19 cellular contexts compared by ENCODE assay signal in genomic region chr19:31270897-31271568, GRCh38.
DNase-seq lines count a peak whose midpoint lies in the region; TF ChIP-seq lines count a peak whose summit lies in the region.
"Had no signal": no experiment of that assay in that cellular context is flagged by ENCODE, and none has a peak within 500 bp of the region (broad histone marks: within the 10 kb centered on the region; RNA-seq: fewer than 3 reads in every experiment).

No MANE protein-coding gene starts in this region.

- H3K36me3 Mint-ChIP-seq in nephron (ENCODE audit: low read depth) (peaks cover 11% of the 10 kb centered on the region), MCF 10A (ENCODE audit: insufficient read depth, unreplicated experiment) (peaks cover 6% of the 10 kb centered on the region)
- H3K36me3 Mint-ChIP-seq: naive B cell had no signal

- BruUV-seq in MCF 10A (replicated peaks; lab: Mats Ljungman, UMichigan), result no TSS peak

- CTCF ChIA-PET in MCF 10A (lab: Yijun Ruan, JAX), result no interaction called here

- no peaks in the 10 kb centered on the region; the same call in 1 of the 2 replicates for H3K9me3 ChIP-seq in MG63
- H3K9me3 ChIP-seq: adrenal gland, left ventricle myocardium inferior, transverse colon had no signal

- POLR2A ChIA-PET in MCF 10A (lab: Yijun Ruan, JAX), result no interaction called here

- peak overlapping the region in 2 of 3 experiments; percentile 26 to 28 for H3K27ac Mint-ChIP-seq in nephron
- H3K27ac Mint-ChIP-seq in MCF 10A (ENCODE audit: low read depth, unreplicated experiment), result no peak overlapping the region
- H3K27ac Mint-ChIP-seq: naive B cell had no signal

- H3K4me1 Mint-ChIP-seq in nephron (peaks cover 36% of the 10 kb centered on the region), MCF 10A (ENCODE audit: insufficient read depth, unreplicated experiment) (no peaks in the 10 kb centered on the region)
- H3K4me1 Mint-ChIP-seq: naive B cell had no signal

- TF ChIP-seq CTCF in AG09309 (IDR thresholded peaks at IDR 0.05; ENCODE audit: control insufficient read depth, insufficient read depth, low read depth, low read length, missing control alignments), result no peak
- TF ChIP-seq CTCF in choroid plexus epithelial cell (conservative IDR thresholded peaks at IDR 0.05; ENCODE audit: low read depth, low read length), result no peak
- TF ChIP-seq CTCF in nephron (IDR thresholded peaks at IDR 0.05; ENCODE audit: unreplicated experiment in 3 of 3), result no peak
- TF ChIP-seq CTCF in MCF 10A (IDR thresholded peaks at IDR 0.05; ENCODE audit: unreplicated experiment), result no peak

- H3K4me3 ChIP-seq in AG09309 (ENCODE audit: control insufficient read depth, low read depth, low read length), result no peak overlapping the region
- H3K4me3 ChIP-seq in MG63, result no peak overlapping the region
- H3K4me3 ChIP-seq in choroid plexus epithelial cell (ENCODE audit: low read depth, low read length), result no peak overlapping the region
- H3K4me3 ChIP-seq: adrenal gland, left ventricle myocardium inferior, transverse colon had no signal

- intact Hi-C loops in MCF 10A (cut with micrococcal nuclease), result no loop called here

- H3K9me3 Mint-ChIP-seq in nephron (no peaks in the 10 kb centered on the region), MCF 10A (ENCODE audit: unreplicated experiment) (peaks cover 13% of the 10 kb centered on the region)

- no peaks in the 10 kb centered on the region for H3K27me3 ChIP-seq in MG63
- H3K27me3 ChIP-seq: adrenal gland had no signal

- H3K4me3 Mint-ChIP-seq in nephron (no peak overlapping the region), MCF 10A (ENCODE audit: unreplicated experiment) (no peak overlapping the region)
- H3K4me3 Mint-ChIP-seq: naive B cell had no signal

- peaks cover 11% of the 10 kb centered on the region; the same call in 1 of the 2 replicates for H3K36me3 ChIP-seq in MG63
- H3K36me3 ChIP-seq: adrenal gland, transverse colon had no signal

- DNase-seq in AG09309 (ENCODE audit: low read depth), result peak; percentile 20
- DNase-seq in MG63, result peak; percentile 91
- DNase-seq in choroid plexus epithelial cell (ENCODE audit: low read depth), result peak; percentile 50
- no peak for DNase-seq in GF-D8 (lab: John Stamatoyannopoulos, UW)
- no peak for DNase-seq in MCF 10A (ENCODE audit: unreplicated experiment)
- no peak for DNase-seq in DMS 273 (lab: John Stamatoyannopoulos, UW; ENCODE audit: unreplicated experiment)
- no peak for DNase-seq in stimulated activated CD4-positive, alpha-beta T cell treated with anti-CD3 and anti-CD28 coated beads, Interleukin-2, amount 100 ng/mL, for 24 hours
- DNase-seq: activated T-cell treated with anti-CD3 and anti-CD28 coated beads, Interleukin-2, amount 50 U/mL, for 48 hours; AML-193; cortex of kidney; left ventricle myocardium inferior; naive B cell; NCI-H1048; SHP77 treated with DMSO at 0.1 percent for 48 hours; stimulated activated CD4-positive, alpha-beta T cell treated with anti-CD3 and anti-CD28 coated beads, Interleukin-4, amount 100 ng/mL, for 4 hours; T1000; transverse colon had no signal

- peaks cover 9% of the 10 kb centered on the region for H3K27me3 Mint-ChIP-seq in nephron (ENCODE audit: low read depth)
- H3K27me3 Mint-ChIP-seq in MCF 10A (ENCODE audit: insufficient read depth, unreplicated experiment), result no peaks in the 10 kb centered on the region
- H3K27me3 Mint-ChIP-seq: naive B cell had no signal

Comparison
In these comparisons a context has a peak if more than half of its experiments do, and no peak if none do; other contexts are left out.
1. DNase-seq: peak in AG09309 (single experiment), MG63 (single experiment) and choroid plexus epithelial cell (single experiment); none in GF-D8 (single experiment), MCF 10A (single experiment), DMS 273 (single experiment) and stimulated activated CD4-positive, alpha-beta T cell treated with anti-CD3 and anti-CD28 coated beads, Interleukin-2, amount 100 ng/mL, for 24 hours (0 of 2).